Comparison of ENCODE assay signal across 1 cellular context in the genomic region with DNA sequence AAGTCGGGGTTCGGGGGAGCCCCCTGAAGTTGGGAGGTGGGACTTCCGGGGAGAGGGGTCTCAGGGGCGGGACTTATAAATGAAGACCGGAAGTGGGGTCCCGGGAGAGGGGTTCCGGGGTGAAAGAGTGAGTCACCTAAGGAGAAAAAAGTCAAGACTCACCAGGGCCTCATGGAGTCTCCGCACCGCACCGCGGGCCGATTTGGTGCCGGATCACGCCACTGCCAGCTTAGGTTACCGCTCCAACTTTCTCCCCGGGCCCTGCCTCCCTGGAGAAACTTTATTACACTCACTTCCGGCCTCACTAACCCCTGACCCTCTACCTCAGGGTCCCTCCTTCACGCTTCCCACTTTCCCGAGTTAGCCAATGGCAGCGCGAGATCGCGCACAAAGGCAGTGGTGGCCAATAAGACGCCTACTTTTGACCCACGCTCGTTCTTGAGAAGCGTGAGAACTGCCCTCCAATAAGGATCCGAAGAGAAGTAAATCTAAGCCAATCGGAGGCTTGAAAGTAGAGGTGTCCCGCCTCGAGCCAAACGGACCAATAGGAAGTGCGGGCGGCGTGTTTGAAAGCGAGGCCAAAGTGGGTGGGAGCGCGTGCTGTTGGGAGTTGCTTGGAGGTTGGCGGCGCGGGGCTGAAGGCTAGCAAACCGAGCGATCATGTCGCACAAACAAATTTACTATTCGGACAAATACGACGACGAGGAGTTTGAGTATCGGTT.
TF ChIP-seq lines count a peak whose summit lies in the region.

Gene CKS1B, plus strand, starts transcription at position 596 of the 722 bp plus-strand sequence. Its CDS starts 65 bp downstream, at position 661.

TF ChIP-seq in HepG2, 621 proteins besides CTCF, POLR2A, EP300 and RAD21 (continued from another document and continues in another):
- TF ChIP-seq, protein P1, sequence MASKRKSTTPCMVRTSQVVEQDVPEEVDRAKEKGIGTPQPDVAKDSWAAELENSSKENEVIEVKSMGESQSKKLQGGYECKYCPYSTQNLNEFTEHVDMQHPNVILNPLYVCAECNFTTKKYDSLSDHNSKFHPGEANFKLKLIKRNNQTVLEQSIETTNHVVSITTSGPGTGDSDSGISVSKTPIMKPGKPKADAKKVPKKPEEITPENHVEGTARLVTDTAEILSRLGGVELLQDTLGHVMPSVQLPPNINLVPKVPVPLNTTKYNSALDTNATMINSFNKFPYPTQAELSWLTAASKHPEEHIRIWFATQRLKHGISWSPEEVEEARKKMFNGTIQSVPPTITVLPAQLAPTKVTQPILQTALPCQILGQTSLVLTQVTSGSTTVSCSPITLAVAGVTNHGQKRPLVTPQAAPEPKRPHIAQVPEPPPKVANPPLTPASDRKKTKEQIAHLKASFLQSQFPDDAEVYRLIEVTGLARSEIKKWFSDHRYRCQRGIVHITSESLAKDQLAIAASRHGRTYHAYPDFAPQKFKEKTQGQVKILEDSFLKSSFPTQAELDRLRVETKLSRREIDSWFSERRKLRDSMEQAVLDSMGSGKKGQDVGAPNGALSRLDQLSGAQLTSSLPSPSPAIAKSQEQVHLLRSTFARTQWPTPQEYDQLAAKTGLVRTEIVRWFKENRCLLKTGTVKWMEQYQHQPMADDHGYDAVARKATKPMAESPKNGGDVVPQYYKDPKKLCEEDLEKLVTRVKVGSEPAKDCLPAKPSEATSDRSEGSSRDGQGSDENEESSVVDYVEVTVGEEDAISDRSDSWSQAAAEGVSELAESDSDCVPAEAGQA (IDR thresholded peaks at IDR 0.05; ENCODE audit: low read depth), result no peak
- TF ChIP-seq, protein P1 (CRISPR knock-in tag; IDR thresholded peaks at IDR 0.05; ENCODE audit: borderline replicate concordance), result no peak
- no peak for TF ChIP-seq ZNF547 (CRISPR knock-in tag; IDR thresholded peaks at IDR 0.05)
- no peak for TF ChIP-seq PRDM10 (CRISPR knock-in tag; IDR thresholded peaks at IDR 0.05; ENCODE audit: low read depth)
- no peak for TF ChIP-seq NFIB (CRISPR knock-in tag; IDR thresholded peaks at IDR 0.05; ENCODE audit: borderline replicate concordance)
- TF ChIP-seq HOXA9 (CRISPR knock-in tag; IDR thresholded peaks at IDR 0.05; ENCODE audit: borderline replicate concordance), result no peak
- no peak for TF ChIP-seq NFKBIZ (CRISPR knock-in tag; IDR thresholded peaks at IDR 0.05)
- TF ChIP-seq, protein P2, sequence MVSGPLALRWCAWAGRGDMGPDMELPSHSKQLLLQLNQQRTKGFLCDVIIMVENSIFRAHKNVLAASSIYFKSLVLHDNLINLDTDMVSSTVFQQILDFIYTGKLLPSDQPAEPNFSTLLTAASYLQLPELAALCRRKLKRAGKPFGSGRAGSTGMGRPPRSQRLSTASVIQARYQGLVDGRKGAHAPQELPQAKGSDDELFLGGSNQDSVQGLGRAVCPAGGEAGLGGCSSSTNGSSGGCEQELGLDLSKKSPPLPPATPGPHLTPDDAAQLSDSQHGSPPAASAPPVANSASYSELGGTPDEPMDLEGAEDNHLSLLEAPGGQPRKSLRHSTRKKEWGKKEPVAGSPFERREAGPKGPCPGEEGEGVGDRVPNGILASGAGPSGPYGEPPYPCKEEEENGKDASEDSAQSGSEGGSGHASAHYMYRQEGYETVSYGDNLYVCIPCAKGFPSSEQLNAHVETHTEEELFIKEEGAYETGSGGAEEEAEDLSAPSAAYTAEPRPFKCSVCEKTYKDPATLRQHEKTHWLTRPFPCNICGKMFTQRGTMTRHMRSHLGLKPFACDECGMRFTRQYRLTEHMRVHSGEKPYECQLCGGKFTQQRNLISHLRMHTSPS (CRISPR knock-in tag; IDR thresholded peaks at IDR 0.05; ENCODE audit: low read depth), result no peak
- TF ChIP-seq ZNF749 (CRISPR knock-in tag; IDR thresholded peaks at IDR 0.05; ENCODE audit: borderline replicate concordance), result peak; percentile 27; the same call in 1 of the 2 replicates
- no peak; the same call in 1 of the 2 replicates for TF ChIP-seq CHD4 (IDR thresholded peaks at IDR 0.05; ENCODE audit: borderline replicate concordance, low read length)
- TF ChIP-seq GABPA (IDR thresholded peaks at IDR 0.05; ENCODE audit: low read depth, low read length), result peak; percentile 70
- TF ChIP-seq GABPA (CRISPR knock-in tag; IDR thresholded peaks at IDR 0.05; ENCODE audit: low read depth), result peak; percentile 90
- TF ChIP-seq ZNF296 (CRISPR knock-in tag; conservative IDR thresholded peaks at IDR 0.05), result no peak
- no peak for TF ChIP-seq KMT2A (CRISPR knock-in tag; IDR thresholded peaks at IDR 0.05)
- TF ChIP-seq, protein P3, sequence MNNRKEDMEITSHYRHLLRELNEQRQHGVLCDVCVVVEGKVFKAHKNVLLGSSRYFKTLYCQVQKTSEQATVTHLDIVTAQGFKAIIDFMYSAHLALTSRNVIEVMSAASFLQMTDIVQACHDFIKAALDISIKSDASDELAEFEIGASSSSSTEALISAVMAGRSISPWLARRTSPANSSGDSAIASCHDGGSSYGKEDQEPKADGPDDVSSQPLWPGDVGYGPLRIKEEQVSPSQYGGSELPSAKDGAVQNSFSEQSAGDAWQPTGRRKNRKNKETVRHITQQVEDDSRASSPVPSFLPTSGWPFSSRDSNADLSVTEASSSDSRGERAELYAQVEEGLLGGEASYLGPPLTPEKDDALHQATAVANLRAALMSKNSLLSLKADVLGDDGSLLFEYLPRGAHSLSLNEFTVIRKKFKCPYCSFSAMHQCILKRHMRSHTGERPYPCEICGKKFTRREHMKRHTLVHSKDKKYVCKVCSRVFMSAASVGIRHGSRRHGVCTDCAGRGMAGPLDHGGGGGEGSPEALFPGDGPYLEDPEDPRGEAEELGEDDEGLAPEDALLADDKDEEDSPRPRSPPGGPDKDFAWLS (CRISPR knock-in tag; IDR thresholded peaks at IDR 0.05; ENCODE audit: borderline replicate concordance), result no peak
- peak; percentile 69 for TF ChIP-seq ELF4 (CRISPR knock-in tag; IDR thresholded peaks at IDR 0.05; ENCODE audit: borderline replicate concordance)
- TF ChIP-seq, protein P4, sequence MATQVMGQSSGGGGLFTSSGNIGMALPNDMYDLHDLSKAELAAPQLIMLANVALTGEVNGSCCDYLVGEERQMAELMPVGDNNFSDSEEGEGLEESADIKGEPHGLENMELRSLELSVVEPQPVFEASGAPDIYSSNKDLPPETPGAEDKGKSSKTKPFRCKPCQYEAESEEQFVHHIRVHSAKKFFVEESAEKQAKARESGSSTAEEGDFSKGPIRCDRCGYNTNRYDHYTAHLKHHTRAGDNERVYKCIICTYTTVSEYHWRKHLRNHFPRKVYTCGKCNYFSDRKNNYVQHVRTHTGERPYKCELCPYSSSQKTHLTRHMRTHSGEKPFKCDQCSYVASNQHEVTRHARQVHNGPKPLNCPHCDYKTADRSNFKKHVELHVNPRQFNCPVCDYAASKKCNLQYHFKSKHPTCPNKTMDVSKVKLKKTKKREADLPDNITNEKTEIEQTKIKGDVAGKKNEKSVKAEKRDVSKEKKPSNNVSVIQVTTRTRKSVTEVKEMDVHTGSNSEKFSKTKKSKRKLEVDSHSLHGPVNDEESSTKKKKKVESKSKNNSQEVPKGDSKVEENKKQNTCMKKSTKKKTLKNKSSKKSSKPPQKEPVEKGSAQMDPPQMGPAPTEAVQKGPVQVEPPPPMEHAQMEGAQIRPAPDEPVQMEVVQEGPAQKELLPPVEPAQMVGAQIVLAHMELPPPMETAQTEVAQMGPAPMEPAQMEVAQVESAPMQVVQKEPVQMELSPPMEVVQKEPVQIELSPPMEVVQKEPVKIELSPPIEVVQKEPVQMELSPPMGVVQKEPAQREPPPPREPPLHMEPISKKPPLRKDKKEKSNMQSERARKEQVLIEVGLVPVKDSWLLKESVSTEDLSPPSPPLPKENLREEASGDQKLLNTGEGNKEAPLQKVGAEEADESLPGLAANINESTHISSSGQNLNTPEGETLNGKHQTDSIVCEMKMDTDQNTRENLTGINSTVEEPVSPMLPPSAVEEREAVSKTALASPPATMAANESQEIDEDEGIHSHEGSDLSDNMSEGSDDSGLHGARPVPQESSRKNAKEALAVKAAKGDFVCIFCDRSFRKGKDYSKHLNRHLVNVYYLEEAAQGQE (IDR thresholded peaks at IDR 0.05; ENCODE audit: borderline replicate concordance in 1 of 2, low read depth in 1 of 2, low read length in 2 of 2), result no peak
- no peak for TF ChIP-seq HOXD1 (CRISPR knock-in tag; IDR thresholded peaks at IDR 0.05)
- no peak for TF ChIP-seq ZNF75D (CRISPR knock-in tag; IDR thresholded peaks at IDR 0.05; ENCODE audit: borderline replicate concordance)
- TF ChIP-seq KDM5B (CRISPR knock-in tag; IDR thresholded peaks at IDR 0.05; ENCODE audit: borderline replicate concordance), result peak; percentile 84; the same call in 1 of the 2 replicates
- no peak for TF ChIP-seq ZNF777 (CRISPR knock-in tag; IDR thresholded peaks at IDR 0.05)
- TF ChIP-seq PRMT3 (CRISPR knock-in tag; IDR thresholded peaks at IDR 0.05; ENCODE audit: borderline replicate concordance, low read depth), result no peak
- no peak for TF ChIP-seq ZNF619 (CRISPR knock-in tag; IDR thresholded peaks at IDR 0.05)
- TF ChIP-seq ZNF160 (CRISPR knock-in tag; IDR thresholded peaks at IDR 0.05), result no peak; the same call in 1 of the 2 replicates
- TF ChIP-seq ZFP37 (CRISPR knock-in tag; IDR thresholded peaks at IDR 0.05; ENCODE audit: borderline replicate concordance), result no peak
- peak; percentile 93 for TF ChIP-seq TOPORS (CRISPR knock-in tag; IDR thresholded peaks at IDR 0.05)
- TF ChIP-seq ZNF567 (CRISPR knock-in tag; IDR thresholded peaks at IDR 0.05; ENCODE audit: borderline replicate concordance), result no peak
- TF ChIP-seq E2F2 (CRISPR knock-in tag; IDR thresholded peaks at IDR 0.05; ENCODE audit: borderline replicate concordance), result no peak
- no peak for TF ChIP-seq CBX5 (CRISPR knock-in tag; IDR thresholded peaks at IDR 0.05; ENCODE audit: borderline replicate concordance)
- TF ChIP-seq TEAD3 (CRISPR knock-in tag; optimal IDR thresholded peaks at IDR 0.05; ENCODE audit: borderline replicate concordance), result no peak
- TF ChIP-seq ZNF224 (CRISPR knock-in tag; IDR thresholded peaks at IDR 0.05), result no peak
- peak; percentile 64; the same call in 1 of the 2 replicates for TF ChIP-seq SPEN (CRISPR knock-in tag; IDR thresholded peaks at IDR 0.05; ENCODE audit: low read depth)
- no peak for TF ChIP-seq HNF4G (IDR thresholded peaks at IDR 0.05; ENCODE audit: borderline replicate concordance, low read depth, low read length)
- TF ChIP-seq HNF4G (CRISPR knock-in tag; IDR thresholded peaks at IDR 0.05; ENCODE audit: borderline replicate concordance, low read depth), result no peak
- TF ChIP-seq ARNT (IDR thresholded peaks at IDR 0.05), result no peak
- peak; percentile 64 for TF ChIP-seq RBFOX2 (IDR thresholded peaks at IDR 0.05; ENCODE audit: low read depth, low read length)
- TF ChIP-seq, protein P5, sequence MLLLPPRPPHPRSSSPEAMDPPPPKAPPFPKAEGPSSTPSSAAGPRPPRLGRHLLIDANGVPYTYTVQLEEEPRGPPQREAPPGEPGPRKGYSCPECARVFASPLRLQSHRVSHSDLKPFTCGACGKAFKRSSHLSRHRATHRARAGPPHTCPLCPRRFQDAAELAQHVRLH (CRISPR knock-in tag; IDR thresholded peaks at IDR 0.05; ENCODE audit: borderline replicate concordance, low read depth), result no peak; the same call in 1 of the 2 replicates
- TF ChIP-seq ZNF451 (CRISPR knock-in tag; IDR thresholded peaks at IDR 0.05), result no peak
